In genomic region chr11:19460718-19461405, GRCh38 we compare ENCODE assay signal across 15 cellular contexts.
DNase-seq lines count a peak whose midpoint lies in the region; ATAC-seq and TF ChIP-seq lines count a peak whose summit lies in the region.
"Had no signal": no experiment of that assay in that cellular context is flagged by ENCODE, and none has a peak within 500 bp of the region (broad histone marks: within the 10 kb centered on the region; RNA-seq: fewer than 3 reads in every experiment).

No MANE protein-coding gene starts in this region.

- H3K27ac ChIP-seq in mammary epithelial cell (ENCODE audit: insufficient read depth, low read depth, low read length) (no peak overlapping the region), transverse colon (no peak overlapping the region), sigmoid colon (no peak overlapping the region), GM23338 (ENCODE audit: low read depth) (no peak overlapping the region)
- H3K27ac ChIP-seq: brain microvascular endothelial cell, suprapubic skin had no signal

- WGBS in mammary epithelial cell (ENCODE audit: low coverage, missing lambda C conversion rate) = 2% methylated on average over 5 of the region's 6 CpGs
- 26 to 60% methylated on average over 1 to 6 of the region's 6 CpGs for WGBS in transverse colon (ENCODE audit: low coverage in 1 of 2), 2 donors
- 12 to 47% methylated on average over 6 of the region's 6 CpGs for WGBS in sigmoid colon, 2 donors

- H3K36me3 ChIP-seq in mammary epithelial cell (ENCODE audit: insufficient read depth, low read length) = no peaks in the 10 kb centered on the region
- H3K36me3 ChIP-seq in transverse colon = no peaks in the 10 kb centered on the region
- no peaks in the 10 kb centered on the region for H3K36me3 ChIP-seq in sigmoid colon
- no peaks in the 10 kb centered on the region for H3K36me3 ChIP-seq in GM23338 (ENCODE audit: insufficient read depth)
- H3K36me3 ChIP-seq: brain microvascular endothelial cell, suprapubic skin had no signal

- POLR2A ChIA-PET in MCF 10A (lab: Yijun Ruan, JAX) = no interaction called here

- H4K20me1 ChIP-seq in mammary epithelial cell (ENCODE audit: insufficient read depth, low read length) (no peaks in the 10 kb centered on the region), GM23338 (replicated peaks; ENCODE audit: insufficient read depth) (no peaks in the 10 kb centered on the region)

- H3K27ac Mint-ChIP-seq in MCF 10A (ENCODE audit: low read depth, unreplicated experiment) (no peak overlapping the region), GM23338 (no peak overlapping the region)

- H3K27me3 Mint-ChIP-seq in MCF 10A (ENCODE audit: insufficient read depth, unreplicated experiment) = peaks cover 33% of the 10 kb centered on the region
- H3K27me3 Mint-ChIP-seq in GM23338 (ENCODE audit: insufficient read depth, low read depth, poor library complexity) = peaks cover 4% of the 10 kb centered on the region

- TF ChIP-seq CTCF in mammary epithelial cell (conservative IDR thresholded peaks at IDR 0.05 in 1 of 2, IDR thresholded peaks at IDR 0.05 in 1 of 2; ENCODE audit: extremely low read depth in 1 of 2, insufficient read depth in 1 of 2, low read depth in 1 of 2, low read length in 2 of 2) = no peak
- no peak for TF ChIP-seq CTCF in MCF 10A (IDR thresholded peaks at IDR 0.05; ENCODE audit: unreplicated experiment)
- no peak for TF ChIP-seq CTCF in transverse colon (IDR thresholded peaks at IDR 0.05)
- no peak for TF ChIP-seq CTCF in sigmoid colon (IDR thresholded peaks at IDR 0.05)
- no peak for TF ChIP-seq CTCF in GM23338 (conservative IDR thresholded peaks at IDR 0.05; ENCODE audit: low read depth in 2 of 2)

- no peak overlapping the region for H3K9ac ChIP-seq in mammary epithelial cell (ENCODE audit: insufficient read depth, low read length)

- no peaks in the 10 kb centered on the region for H3F3A ChIP-seq in GM23338 (replicated peaks; ENCODE audit: low read depth)

- no peaks in the 10 kb centered on the region for H3K79me2 ChIP-seq in mammary epithelial cell (ENCODE audit: insufficient read depth, low read length)
- H3K79me2 ChIP-seq in GM23338 (replicated peaks; ENCODE audit: insufficient read depth) = no peaks in the 10 kb centered on the region

- H3K9me3 Mint-ChIP-seq in MCF 10A (ENCODE audit: unreplicated experiment) (no peaks in the 10 kb centered on the region), GM23338 (no peaks in the 10 kb centered on the region; the same call in 2 of the 3 replicates)
- H3K9me3 Mint-ChIP-seq: nephron had no signal

- TF ChIP-seq POLR2A in transverse colon (IDR thresholded peaks at IDR 0.05) (no peak), sigmoid colon (IDR thresholded peaks at IDR 0.05) (no peak)

- no TSS peak for BruUV-seq in mammary epithelial cell (replicated peaks; lab: Mats Ljungman, UMichigan)
- no TSS peak for BruUV-seq in MCF 10A (replicated peaks; lab: Mats Ljungman, UMichigan)

- no peak for ATAC-seq in GM23338
- ATAC-seq: left lobe of liver had no signal

- no peak overlapping the region for H3K4me3 Mint-ChIP-seq in MCF 10A (ENCODE audit: unreplicated experiment)
- no peak overlapping the region for H3K4me3 Mint-ChIP-seq in GM23338
- H3K4me3 Mint-ChIP-seq: nephron had no signal

- CTCF ChIA-PET in mammary epithelial cell (lab: Charles Lee; ENCODE audit: low non-redundant PET) = no interaction called here
- CTCF ChIA-PET in MCF 10A (lab: Yijun Ruan, JAX) = interaction anchor here (1.2 kb wide), 1 partner anchor 29 kb away, joined by 3 read pairs; no protein-coding TSS in a partner anchor

- dilution Hi-C loops in mammary epithelial cell (cut with HindIII; ENCODE audit: low sequenced_read_pairs) = no loop called here

- no peaks in the 10 kb centered on the region for H3K4me1 Mint-ChIP-seq in MCF 10A (ENCODE audit: insufficient read depth, unreplicated experiment)
- H3K4me1 Mint-ChIP-seq in GM23338 = peaks cover 17% of the 10 kb centered on the region

- H2AFZ ChIP-seq in mammary epithelial cell (ENCODE audit: low read depth, low read length) (no peak overlapping the region), GM23338 (no peak overlapping the region)

- DNase-seq in mammary epithelial cell (peak; percentile 5), MCF 10A (ENCODE audit: unreplicated experiment) (no peak), cerebellum (ENCODE audit: low spot score) (peak; percentile 75), kidney tubule cell (ENCODE audit: low spot score) (peak; percentile 15), transverse colon (peak; percentile 34), sigmoid colon (no peak), GM23338 (ENCODE audit: low spot score) (no peak), retina (no peak)
- DNase-seq: brain microvascular endothelial cell, Caco-2, GOT3, NCI-H146 had no signal

- H3K4me3 ChIP-seq in mammary epithelial cell (replicated peaks in 1 of 3; ENCODE audit: insufficient read depth in 1 of 3, low read depth in 2 of 3, low read length in 3 of 3) (no peak overlapping the region), transverse colon (no peak overlapping the region), sigmoid colon (no peak overlapping the region), GM23338 (no peak overlapping the region)
- H3K4me3 ChIP-seq: suprapubic skin had no signal

- H3K4me2 ChIP-seq in mammary epithelial cell (ENCODE audit: insufficient read depth, low read depth, low read length) = no peak overlapping the region
- H3K4me2 ChIP-seq in GM23338 = no peak overlapping the region

- intact Hi-C loops in mammary epithelial cell (cut with micrococcal nuclease) (no loop called here), MCF 10A (cut with micrococcal nuclease) (no loop called here), transverse colon (cut with DNase I; ENCODE audit: low total_unique reads) (no loop called here), sigmoid colon (cut with DNase I) (no loop called here)

- H3K36me3 Mint-ChIP-seq in MCF 10A (ENCODE audit: insufficient read depth, unreplicated experiment) (no peaks in the 10 kb centered on the region), GM23338 (ENCODE audit: low read depth) (no peaks in the 10 kb centered on the region)

- no peaks in the 10 kb centered on the region for H3K27me3 ChIP-seq in mammary epithelial cell (ENCODE audit: insufficient read depth, low read length)
- H3K27me3 ChIP-seq in transverse colon = no peaks in the 10 kb centered on the region
- H3K27me3 ChIP-seq in sigmoid colon = no peaks in the 10 kb centered on the region
- no peaks in the 10 kb centered on the region for H3K27me3 ChIP-seq in GM23338 (ENCODE audit: insufficient read depth)
- H3K27me3 ChIP-seq: brain microvascular endothelial cell, suprapubic skin had no signal

- in situ Hi-C loops in mammary epithelial cell (cut with MboI; ENCODE audit: low sequenced_read_pairs in 2 of 2) = no loop called here
- in situ Hi-C loops in transverse colon (cut with MboI; ENCODE audit: low pct_ligation_motif_present in 1 of 4, low pct_unique_long_range_greater_than_20kb in 1 of 4, low sequenced_read_pairs in 3 of 4) = no loop called here

- no peaks in the 10 kb centered on the region for H3K9me2 ChIP-seq in GM23338 (ENCODE audit: insufficient read depth)

- H3K4me1 ChIP-seq in mammary epithelial cell (ENCODE audit: insufficient read depth, low read length) (no peaks in the 10 kb centered on the region), transverse colon (peaks cover 0 to 10% (median 6%) of the 10 kb centered on the region in 4 donors), sigmoid colon (peaks cover 0 to 9% (median 8%) of the 10 kb centered on the region in 4 donors), GM23338 (ENCODE audit: insufficient read depth) (peaks cover 9% of the 10 kb centered on the region)
- H3K4me1 ChIP-seq: Caco-2 had no signal

- TF ChIP-seq EP300 in transverse colon (IDR thresholded peaks at IDR 0.05; ENCODE audit: low read depth) (no peak), sigmoid colon (IDR thresholded peaks at IDR 0.05) (no peak)

- H3K9me3 ChIP-seq in mammary epithelial cell (replicated peaks; ENCODE audit: insufficient read depth, low read length) (no peaks in the 10 kb centered on the region), transverse colon (no peaks in the 10 kb centered on the region), sigmoid colon (no peaks in the 10 kb centered on the region)
- H3K9me3 ChIP-seq: Caco-2, suprapubic skin had no signal

TF ChIP-seq in GM23338, 12 proteins besides CTCF, POLR2A, EP300 and RAD21 (continues in another document):
- TF ChIP-seq NANOG (IDR thresholded peaks at IDR 0.05; ENCODE audit: borderline replicate concordance) (no peak), ZNF331 (CRISPR knock-in tag; IDR thresholded peaks at IDR 0.05; ENCODE audit: low read depth) (no peak), EZH2 (IDR thresholded peaks at IDR 0.05; ENCODE audit: low read depth, unreplicated experiment) (no peak), POLR2AphosphoS5 (IDR thresholded peaks at IDR 0.05; ENCODE audit: low read depth) (no peak), STAT1 (IDR thresholded peaks at IDR 0.05; ENCODE audit: unreplicated experiment) (no peak), ETS1 (IDR thresholded peaks at IDR 0.05) (no peak)

Comparison
In these comparisons a context has a peak if more than half of its experiments do, and no peak if none do; other contexts are left out.
1. DNase-seq: peak in mammary epithelial cell (single experiment), cerebellum (single experiment), kidney tubule cell (single experiment) and transverse colon (single experiment); none in MCF 10A (single experiment), sigmoid colon (single experiment), GM23338 (single experiment) and retina (single experiment).